Comparison of ENCODE assay signal across 22 cellular contexts in the genomic region with DNA sequence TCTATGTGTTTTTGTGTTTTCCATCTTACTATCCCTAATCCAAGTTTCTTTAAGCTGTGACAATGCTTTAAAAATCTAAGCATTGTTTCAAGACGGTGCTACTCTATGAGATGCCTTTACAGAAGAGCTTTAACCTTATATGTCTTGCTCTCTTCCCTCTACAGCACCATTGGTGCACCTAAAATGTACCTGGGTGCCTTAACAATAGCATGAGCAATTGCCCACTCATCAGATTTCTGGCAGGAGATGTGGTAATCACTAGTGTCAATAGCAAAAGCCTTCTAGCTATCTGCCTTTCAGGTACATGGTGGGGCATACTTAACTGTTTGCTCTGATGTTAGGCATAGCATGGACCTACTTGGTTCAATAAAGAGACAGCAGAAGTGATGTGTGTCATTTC.
"Had no signal": no experiment of that assay in that cellular context is flagged by ENCODE, and none has a peak within 500 bp of the region (broad histone marks: within the 10 kb centered on the region; RNA-seq: fewer than 3 reads in every experiment).

No MANE protein-coding gene starts in this region.

- ATAC-seq: Right ventricle myocardium inferior, T-cell had no signal

- H3K4me3 ChIP-seq: SK-N-MC had no signal

- H3K27me3 Mint-ChIP-seq: activated CD4-positive, alpha-beta memory T cell treated with anti-CD3 and anti-CD28 coated beads for 36 hours; T-cell had no signal

- H3K4me1 Mint-ChIP-seq: activated CD4-positive, alpha-beta T cell treated with anti-CD3 and anti-CD28 coated beads, Interleukin-2, amount 10 ng/mL, durations not matched to agents 7 days and 5 days; activated naive CD4-positive, alpha-beta T cell treated with anti-CD3 and anti-CD28 coated beads, Interleukin-2, amount 50 U/mL, for 24 hours; central memory CD8-positive, alpha-beta T cell; T-cell had no signal

- H3K9me3 Mint-ChIP-seq: activated CD4-positive, alpha-beta memory T cell treated with anti-CD3 and anti-CD28 coated beads for 36 hours; activated CD4-positive, alpha-beta T cell treated with anti-CD3 and anti-CD28 coated beads, Interleukin-2, amount 10 ng/mL, durations not matched to agents 7 days and 5 days; activated naive CD4-positive, alpha-beta T cell treated with anti-CD3 and anti-CD28 coated beads, Interleukin-2, amount 50 U/mL, for 24 hours; central memory CD8-positive, alpha-beta T cell; T-cell had no signal

- H3K27ac ChIP-seq: SK-N-MC, VCaP had no signal

- DNase-seq: activated CD4-positive, alpha-beta memory T cell treated with anti-CD3 and anti-CD28 coated beads for 36 hours; activated CD4-positive, alpha-beta T cell treated with anti-CD3 and anti-CD28 coated beads, Interleukin-2, amount 10 ng/mL, durations not matched to agents 7 days and 5 days; activated CD4-positive, CD25-positive, alpha-beta regulatory T cell; activated effector memory CD4-positive, alpha-beta T cell treated with Interleukin-2 at 50 U/mL for 16 hours; activated naive CD4-positive, alpha-beta T cell; activated T-cell treated with anti-CD3 and anti-CD28 coated beads for 4 hours; activated T-cell treated with anti-CD3 and anti-CD28 coated beads, Interleukin-2, amount 50 U/mL, for 48 hours; aorta; MM.1S; NCI-H1105; NCI-H1436; NCI-H1694 treated with DMSO at 0.1 percent for 48 hours; NCI-H2029 treated with DMSO at 0.1 percent for 48 hours; NCI-H510A treated with DMSO at 0.1 percent for 48 hours; NCI-H748 treated with DMSO at 0.1 percent for 48 hours; NK-92 treated with Interleukin-12 subunit alpha and Interleukin-12 subunit beta, amount 100 ng/mL, for 24 hours; T-cell had no signal

- H3K4me3 Mint-ChIP-seq: activated CD4-positive, alpha-beta memory T cell treated with anti-CD3 and anti-CD28 coated beads for 36 hours; activated CD4-positive, alpha-beta T cell treated with anti-CD3 and anti-CD28 coated beads, Interleukin-2, amount 10 ng/mL, durations not matched to agents 7 days and 5 days; activated naive CD4-positive, alpha-beta T cell treated with anti-CD3 and anti-CD28 coated beads, Interleukin-2, amount 50 U/mL, for 24 hours; central memory CD8-positive, alpha-beta T cell; T-cell had no signal

- H3K27ac Mint-ChIP-seq: activated CD4-positive, alpha-beta memory T cell treated with anti-CD3 and anti-CD28 coated beads for 36 hours; activated CD4-positive, alpha-beta T cell treated with anti-CD3 and anti-CD28 coated beads, Interleukin-2, amount 10 ng/mL, durations not matched to agents 7 days and 5 days; activated naive CD4-positive, alpha-beta T cell treated with anti-CD3 and anti-CD28 coated beads, Interleukin-2, amount 50 U/mL, for 24 hours; T-cell had no signal
